Comparison of ENCODE assay signal across 28 cellular contexts in genomic region chr18:44597797-44598196, GRCh38.
DNase-seq lines count a peak whose midpoint lies in the region; ATAC-seq, FAIRE-seq and TF ChIP-seq lines count a peak whose summit lies in the region.
"Had no signal": no experiment of that assay in that cellular context is flagged by ENCODE, and none has a peak within 500 bp of the region (broad histone marks: within the 10 kb centered on the region; RNA-seq: fewer than 3 reads in every experiment).

No MANE protein-coding gene starts in this region.

- in situ Hi-C loops in SK-MEL-5 (cut with HindIII; ENCODE audit: low pct_unique_long_range_greater_than_20kb, low sequenced_read_pairs), result no loop called here

- no peak for TF ChIP-seq EP300 in stomach (IDR thresholded peaks at IDR 0.05)

- ATAC-seq in stimulated activated memory B cell treated with anti-CD40 and anti-IgM and Interleukin-4, amounts not matched to agents 10 μg/mL and 1 μg/mL and 100 μg/mL, for 72 hours, result no peak
- ATAC-seq in activated CD8-positive, alpha-beta T cell treated with anti-CD3 and anti-CD28 coated beads, Interleukin-2, amount 10 ng/mL, durations not matched to agents 7 days and 5 days, result no peak
- ATAC-seq: GM12878, HCT116 had no signal

- no peaks in the 10 kb centered on the region for H3K9me3 Mint-ChIP-seq in stimulated activated memory B cell treated with anti-CD40 and anti-IgM and Interleukin-4, amounts not matched to agents 10 μg/mL and 1 μg/mL and 100 μg/mL, for 72 hours
- no peaks in the 10 kb centered on the region for H3K9me3 Mint-ChIP-seq in activated CD8-positive, alpha-beta T cell treated with anti-CD3 and anti-CD28 coated beads, Interleukin-2, amount 10 ng/mL, durations not matched to agents 7 days and 5 days (ENCODE audit: insufficient read depth)
- H3K9me3 Mint-ChIP-seq: CD4-positive, alpha-beta memory T cell had no signal

- H3K79me2 ChIP-seq in ACC112 (ENCODE audit: control insufficient read depth, insufficient read depth, low read length, unreplicated experiment) (no peaks in the 10 kb centered on the region), endothelial cell of umbilical vein (ENCODE audit: control insufficient read depth, insufficient read depth, low read length) (no peaks in the 10 kb centered on the region)

- H3K9me1 ChIP-seq in endothelial cell of umbilical vein (replicated peaks; ENCODE audit: control insufficient read depth, extremely low read depth, insufficient read depth, low read length), result no peaks in the 10 kb centered on the region

- H3K27me3 ChIP-seq in ACC112 (ENCODE audit: insufficient read depth, low read length) (no peaks in the 10 kb centered on the region), endothelial cell of umbilical vein (ENCODE audit: control insufficient read depth in 2 of 2, insufficient read depth in 2 of 2, low read length in 2 of 2) (no peaks in the 10 kb centered on the region), stomach (no peaks in the 10 kb centered on the region)
- H3K27me3 ChIP-seq: MG63 had no signal

- peak overlapping the region; percentile 5 for H3K27ac Mint-ChIP-seq in stimulated activated memory B cell treated with anti-CD40 and anti-IgM and Interleukin-4, amounts not matched to agents 10 μg/mL and 1 μg/mL and 100 μg/mL, for 72 hours
- H3K27ac Mint-ChIP-seq in activated CD8-positive, alpha-beta T cell treated with anti-CD3 and anti-CD28 coated beads, Interleukin-2, amount 10 ng/mL, durations not matched to agents 7 days and 5 days, result no peak overlapping the region
- H3K27ac Mint-ChIP-seq: CD4-positive, alpha-beta memory T cell had no signal

- dilution Hi-C loops in endothelial cell of umbilical vein (cut with MboI; ENCODE audit: extremely low pct_ligation_motif_present, low sequenced_read_pairs), result no loop called here

- H3K4me1 ChIP-seq in ACC112 (ENCODE audit: control insufficient read depth, insufficient read depth, low read length, unreplicated experiment) (peaks cover 43% of the 10 kb centered on the region), endothelial cell of umbilical vein (ENCODE audit: control insufficient read depth, extremely low read depth, insufficient read depth, low read length) (peaks cover 5% of the 10 kb centered on the region), stomach (peaks cover 0 to 29% (median 11%) of the 10 kb centered on the region in 4 donors)

- H3K9me3 ChIP-seq in endothelial cell of umbilical vein (replicated peaks; ENCODE audit: control insufficient read depth, insufficient read depth, low read length), result no peaks in the 10 kb centered on the region
- no peaks in the 10 kb centered on the region for H3K9me3 ChIP-seq in stomach
- H3K9me3 ChIP-seq: MG63, SK-N-SH had no signal

- peak; percentile 5 for DNase-seq in SK-MEL-5 (ENCODE audit: low read depth, low spot score)
- peak; percentile 78 for DNase-seq in endothelial cell of umbilical vein (ENCODE audit: low read depth, low spot score)
- DNase-seq in stomach, result no peak
- DNase-seq in activated CD8-positive, alpha-beta T cell treated with anti-CD3 and anti-CD28 coated beads, Interleukin-2, amount 10 ng/mL, durations not matched to agents 7 days and 5 days, result no peak
- no peak for DNase-seq in NCI-H748 (lab: John Stamatoyannopoulos, UW; ENCODE audit: unreplicated experiment)
- DNase-seq: AML-193; C1 segment of cervical spinal cord; CD4-positive, alpha-beta memory T cell; COR-L47; DMS 273 treated with DMSO at 0.1 percent for 48 hours; DMS79; IMR-90; KG1; MG63; NCI-H1105 treated with DMSO at 0.1 percent for 48 hours; NCI-H146; NCI-H1930; NCI-H2107; NCI-H446; NCI-H524 treated with DMSO at 0.1 percent for 48 hours; NK-92 treated with Interleukin-12 subunit alpha and Interleukin-12 subunit beta, amount 100 ng/mL, for 24 hours; SHP77 treated with DMSO at 0.1 percent for 48 hours; SK-N-SH had no signal

- no peaks in the 10 kb centered on the region for H4K20me1 ChIP-seq in endothelial cell of umbilical vein (replicated peaks; ENCODE audit: control insufficient read depth, extremely low read depth, insufficient read depth, low read length)

- H3K36me3 Mint-ChIP-seq in stimulated activated memory B cell treated with anti-CD40 and anti-IgM and Interleukin-4, amounts not matched to agents 10 μg/mL and 1 μg/mL and 100 μg/mL, for 72 hours, result no peaks in the 10 kb centered on the region
- no peaks in the 10 kb centered on the region for H3K36me3 Mint-ChIP-seq in activated CD8-positive, alpha-beta T cell treated with anti-CD3 and anti-CD28 coated beads, Interleukin-2, amount 10 ng/mL, durations not matched to agents 7 days and 5 days (ENCODE audit: low read depth)
- H3K36me3 Mint-ChIP-seq: CD4-positive, alpha-beta memory T cell had no signal

- TF ChIP-seq POLR2A in endothelial cell of umbilical vein (IDR thresholded peaks at IDR 0.05; ENCODE audit: low read depth, low read length) (no peak), stomach (IDR thresholded peaks at IDR 0.05) (no peak)

- H3K4me1 Mint-ChIP-seq in stimulated activated memory B cell treated with anti-CD40 and anti-IgM and Interleukin-4, amounts not matched to agents 10 μg/mL and 1 μg/mL and 100 μg/mL, for 72 hours, result peaks cover 22% of the 10 kb centered on the region
- peaks cover 5% of the 10 kb centered on the region for H3K4me1 Mint-ChIP-seq in activated CD8-positive, alpha-beta T cell treated with anti-CD3 and anti-CD28 coated beads, Interleukin-2, amount 10 ng/mL, durations not matched to agents 7 days and 5 days (ENCODE audit: low read depth)

- no peak overlapping the region for H3K9ac ChIP-seq in endothelial cell of umbilical vein (replicated peaks; ENCODE audit: extremely low read depth, insufficient read depth, low read length)
- H3K9ac ChIP-seq: SK-N-SH had no signal

- POLR2A ChIA-PET in endothelial cell of umbilical vein (lab: Charles Lee), result no interaction called here
- POLR2A ChIA-PET in activated CD8-positive, alpha-beta T cell treated with anti-CD3 and anti-CD28 coated beads, Interleukin-2, amount 10 ng/mL, durations not matched to agents 7 days and 5 days (lab: Charles Lee), result no interaction called here

- CTCF ChIA-PET in endothelial cell of umbilical vein (lab: Charles Lee), result no interaction called here
- CTCF ChIA-PET in activated CD8-positive, alpha-beta T cell treated with anti-CD3 and anti-CD28 coated beads, Interleukin-2, amount 10 ng/mL, durations not matched to agents 7 days and 5 days (lab: Charles Lee), result no interaction called here

- no TSS peak for BruUV-seq in endothelial cell of umbilical vein (replicated peaks; lab: Mats Ljungman, UMichigan)

- peak overlapping the region; percentile 66; the same call in 1 of the 2 replicates for H3K27ac ChIP-seq in ACC112 (ENCODE audit: low read depth, low read length)
- H3K27ac ChIP-seq in endothelial cell of umbilical vein (ENCODE audit: insufficient read depth, low read depth, low read length), result no peak overlapping the region
- no peak overlapping the region for H3K27ac ChIP-seq in stomach
- H3K27ac ChIP-seq: RWPE1 had no signal

- H2AFZ ChIP-seq in ACC112 (ENCODE audit: low read length, unreplicated experiment) (no peak overlapping the region), endothelial cell of umbilical vein (ENCODE audit: low read depth, low read length) (no peak overlapping the region)

- H3K36me3 ChIP-seq in ACC112 (ENCODE audit: insufficient read depth, low read length) (no peaks in the 10 kb centered on the region), endothelial cell of umbilical vein (ENCODE audit: control insufficient read depth in 2 of 2, extremely low read depth in 1 of 2, insufficient read depth in 2 of 2, low read length in 2 of 2) (no peaks in the 10 kb centered on the region), stomach (no peaks in the 10 kb centered on the region)
- H3K36me3 ChIP-seq: MG63 had no signal

- peak; percentile 18 for FAIRE-seq in endothelial cell of umbilical vein (lab: Jason Lieb, UNC)
- FAIRE-seq: GM12878 had no signal

- H3K4me2 ChIP-seq in endothelial cell of umbilical vein (ENCODE audit: insufficient read depth, low read length), result no peak overlapping the region
- H3K4me2 ChIP-seq: SK-N-SH had no signal

- H3K4me3 ChIP-seq in ACC112 (ENCODE audit: low read depth, low read length) (peak overlapping the region; percentile 17; the same call in 1 of the 2 replicates), endothelial cell of umbilical vein (replicated peaks in 1 of 3; ENCODE audit: insufficient read depth in 1 of 3, low read depth in 1 of 3, low read length in 3 of 3) (no peak overlapping the region), stomach (no peak overlapping the region)
- H3K4me3 ChIP-seq: GM12878, MG63 had no signal

- no peak overlapping the region for H3K4me3 Mint-ChIP-seq in stimulated activated memory B cell treated with anti-CD40 and anti-IgM and Interleukin-4, amounts not matched to agents 10 μg/mL and 1 μg/mL and 100 μg/mL, for 72 hours
- H3K4me3 Mint-ChIP-seq in activated CD8-positive, alpha-beta T cell treated with anti-CD3 and anti-CD28 coated beads, Interleukin-2, amount 10 ng/mL, durations not matched to agents 7 days and 5 days, result no peak overlapping the region
- H3K4me3 Mint-ChIP-seq: CD4-positive, alpha-beta memory T cell had no signal

- 75 to 86% (median 82%) methylated on average over 3 of the region's 3 CpGs for WGBS in stomach, 5 donors

- no peaks in the 10 kb centered on the region for H3K27me3 Mint-ChIP-seq in stimulated activated memory B cell treated with anti-CD40 and anti-IgM and Interleukin-4, amounts not matched to agents 10 μg/mL and 1 μg/mL and 100 μg/mL, for 72 hours
- H3K27me3 Mint-ChIP-seq in activated CD8-positive, alpha-beta T cell treated with anti-CD3 and anti-CD28 coated beads, Interleukin-2, amount 10 ng/mL, durations not matched to agents 7 days and 5 days (ENCODE audit: low read depth), result peaks cover 9% of the 10 kb centered on the region

- intact Hi-C loops in endothelial cell of umbilical vein (cut with micrococcal nuclease) (no loop called here), stomach (cut with DNase I; ENCODE audit: low total_unique reads) (no loop called here)

- TF ChIP-seq CTCF in endothelial cell of umbilical vein (IDR thresholded peaks at IDR 0.05; ENCODE audit: extremely low read depth in 1 of 2, insufficient read depth in 1 of 2, low read depth in 1 of 2, low read length in 2 of 2), result no peak
- TF ChIP-seq CTCF in stomach (IDR thresholded peaks at IDR 0.05), result no peak

TF ChIP-seq in endothelial cell of umbilical vein, 7 proteins besides CTCF, POLR2A, EP300 and RAD21 (continues in another document):
- TF ChIP-seq POLR2AphosphoS5 (IDR thresholded peaks at IDR 0.05; ENCODE audit: insufficient read depth, low read depth, low read length) (no peak), JUN (IDR thresholded peaks at IDR 0.05; ENCODE audit: borderline replicate concordance, insufficient read depth, insufficient read length, low read depth) (no peak), MAX (IDR thresholded peaks at IDR 0.05; ENCODE audit: insufficient read depth, insufficient read length) (no peak), GATA2 (IDR thresholded peaks at IDR 0.05; ENCODE audit: insufficient read depth, insufficient read length, low read depth, low read length) (no peak), EZH2 (IDR thresholded peaks at IDR 0.05; ENCODE audit: borderline replicate concordance, low read depth, low read length, severe bottlenecking) (no peak), MYC (IDR thresholded peaks at IDR 0.05; ENCODE audit: low read depth, low read length) (no peak)

Comparison
In these comparisons a context has a peak if more than half of its experiments do, and no peak if none do; other contexts are left out.
1. DNase-seq: peak in SK-MEL-5 (single experiment) and endothelial cell of umbilical vein (single experiment); none in stomach (single experiment), activated CD8-positive, alpha-beta T cell treated with anti-CD3 and anti-CD28 coated beads, Interleukin-2, amount 10 ng/mL, durations not matched to agents 7 days and 5 days (single experiment) and NCI-H748 (single experiment).